In genomic region chr17:74951680-74952421, GRCh38 we compare ENCODE assay signal across 1 cellular context.
TF ChIP-seq lines count a peak whose summit lies in the region.

No MANE protein-coding gene starts in this region.

TF ChIP-seq in GM23338, 12 proteins besides CTCF, POLR2A, EP300 and RAD21 (continued from another document):
- TF ChIP-seq ZNF462 (CRISPR knock-in tag; IDR thresholded peaks at IDR 0.05), result no peak
- TF ChIP-seq POLR2AphosphoS5 (IDR thresholded peaks at IDR 0.05; ENCODE audit: low read depth), result no peak
